22 cellular contexts compared by ENCODE assay signal in genomic region chr12:89933911-89934310, GRCh38.
DNase-seq lines count a peak whose midpoint lies in the region; TF ChIP-seq lines count a peak whose summit lies in the region.
"Had no signal": no experiment of that assay in that cellular context is flagged by ENCODE, and none has a peak within 500 bp of the region (broad histone marks: within the 10 kb centered on the region; RNA-seq: fewer than 3 reads in every experiment).

No MANE protein-coding gene starts in this region.

- TF ChIP-seq POLR2A in ovary (IDR thresholded peaks at IDR 0.05): no peak

- no peaks in the 10 kb centered on the region for H3K27me3 ChIP-seq in OCI-LY1 (ENCODE audit: insufficient read depth, low read length)
- H3K27me3 ChIP-seq in ovary: no peaks in the 10 kb centered on the region
- H3K27me3 ChIP-seq in WERI-Rb-1 (ENCODE audit: insufficient read depth, low read depth, severe bottlenecking): no peaks in the 10 kb centered on the region
- H3K27me3 ChIP-seq: BE2C, transverse colon had no signal

- H3K9me3 ChIP-seq in OCI-LY1 (ENCODE audit: low read length): no peaks in the 10 kb centered on the region
- H3K9me3 ChIP-seq in ovary: no peaks in the 10 kb centered on the region
- no peaks in the 10 kb centered on the region for H3K9me3 ChIP-seq in WERI-Rb-1 (ENCODE audit: severe bottlenecking)
- H3K9me3 ChIP-seq: BE2C, left ventricle myocardium inferior, transverse colon had no signal

- intact Hi-C loops in ovary (cut with DNase I): no loop called here

- WGBS in ovary, 3 donors: 25 to 45% (median 29%) methylated on average over 1 of the region's 1 CpG

- no peaks in the 10 kb centered on the region for H3K79me2 ChIP-seq in OCI-LY1 (ENCODE audit: insufficient read depth, low read length)

- H3K4me1 ChIP-seq in OCI-LY1 (ENCODE audit: insufficient read depth, low read length, severe bottlenecking) (peaks cover 67% of the 10 kb centered on the region), ovary (ENCODE audit: insufficient read depth) (no peaks in the 10 kb centered on the region)
- H3K4me1 ChIP-seq: transverse colon had no signal

- no peak overlapping the region for H3K4me2 ChIP-seq in OCI-LY1 (ENCODE audit: low read length)

- DNase-seq in AG08395 (ENCODE audit: low spot score): peak; percentile 44
- DNase-seq in GM04504 (ENCODE audit: low read depth): peak; percentile 60
- peak; percentile 93 for DNase-seq in fibroblast of the aortic adventitia (ENCODE audit: low read depth)
- no peak for DNase-seq in ovary
- DNase-seq in T1000 (lab: John Stamatoyannopoulos, UW): no peak
- DNase-seq in GM19240 (ENCODE audit: insufficient read length, low spot score): no peak
- no peak for DNase-seq in WERI-Rb-1
- DNase-seq: activated CD4-positive, alpha-beta T cell treated with anti-CD3 and anti-CD28 coated beads, Interleukin-2, amount 50 U/mL, for 48 hours; activated CD4-positive, CD25-positive, alpha-beta regulatory T cell; activated CD8-positive, alpha-beta memory T cell treated with anti-CD3 and anti-CD28 coated beads, Interleukin-2, amount 50 U/mL, for 48 hours; aorta; BE2C; left ventricle myocardium inferior; NCI-H1092 treated with DMSO at 0.1 percent for 48 hours; NCI-H187; NCI-H2171 treated with DMSO at 0.1 percent for 48 hours; NCI-H524; Right ventricle myocardium superior; stimulated activated CD4-positive, alpha-beta T cell treated with anti-CD3 and anti-CD28 coated beads, Interleukin-2, amount 100 ng/mL, for 24 hours; transverse colon had no signal

- TF ChIP-seq CTCF in OCI-LY1 (IDR thresholded peaks at IDR 0.05; ENCODE audit: low read length) (no peak), fibroblast of the aortic adventitia (IDR thresholded peaks at IDR 0.05; ENCODE audit: insufficient read depth, low read length) (no peak), ovary (IDR thresholded peaks at IDR 0.05) (no peak), WERI-Rb-1 (IDR thresholded peaks at IDR 0.05; ENCODE audit: low read depth, low read length) (no peak)

- no peak overlapping the region for H3K4me3 ChIP-seq in OCI-LY1 (ENCODE audit: low read depth, low read length, poor library complexity, severe bottlenecking)
- no peak overlapping the region for H3K4me3 ChIP-seq in fibroblast of the aortic adventitia (ENCODE audit: low read depth, low read length)
- no peak overlapping the region for H3K4me3 ChIP-seq in ovary
- no peak overlapping the region for H3K4me3 ChIP-seq in WERI-Rb-1 (ENCODE audit: low read depth, low read length)
- H3K4me3 ChIP-seq: coronary artery, left ventricle myocardium inferior, transverse colon had no signal

- H3K9me2 ChIP-seq in OCI-LY1 (ENCODE audit: low read depth, low read length): no peaks in the 10 kb centered on the region

- no peak for TF ChIP-seq EP300 in ovary (IDR thresholded peaks at IDR 0.05)

- H3K9ac ChIP-seq in OCI-LY1 (ENCODE audit: low read length): no peak overlapping the region

- H3K36me3 ChIP-seq in OCI-LY1 (ENCODE audit: insufficient read depth, low read length): no peaks in the 10 kb centered on the region
- no peaks in the 10 kb centered on the region for H3K36me3 ChIP-seq in ovary
- H3K36me3 ChIP-seq in WERI-Rb-1: no peaks in the 10 kb centered on the region
- H3K36me3 ChIP-seq: BE2C, left ventricle myocardium inferior, transverse colon had no signal

- H3K27ac ChIP-seq in OCI-LY1 (ENCODE audit: low read depth, low read length, poor library complexity, severe bottlenecking): peak overlapping the region; percentile 72
- no peak overlapping the region for H3K27ac ChIP-seq in ovary
- no peak overlapping the region for H3K27ac ChIP-seq in WERI-Rb-1
- H3K27ac ChIP-seq: coronary artery, left ventricle myocardium inferior, transverse colon had no signal

- no peak overlapping the region for H2AFZ ChIP-seq in OCI-LY1 (ENCODE audit: low read length)

- no peaks in the 10 kb centered on the region for H3F3A ChIP-seq in OCI-LY1 (ENCODE audit: insufficient read depth, low read length)

- H4K20me1 ChIP-seq in OCI-LY1 (ENCODE audit: insufficient read depth, low read length): no peaks in the 10 kb centered on the region

Comparison
In these comparisons a context has a peak if more than half of its experiments do, and no peak if none do; other contexts are left out.
1. DNase-seq: peak in AG08395 (single experiment), GM04504 (single experiment) and fibroblast of the aortic adventitia (single experiment); none in ovary (0 of 5), T1000 (single experiment), GM19240 (single experiment) and WERI-Rb-1 (single experiment).